Comparison of ENCODE assay signal across 29 cellular contexts in the genomic region with DNA sequence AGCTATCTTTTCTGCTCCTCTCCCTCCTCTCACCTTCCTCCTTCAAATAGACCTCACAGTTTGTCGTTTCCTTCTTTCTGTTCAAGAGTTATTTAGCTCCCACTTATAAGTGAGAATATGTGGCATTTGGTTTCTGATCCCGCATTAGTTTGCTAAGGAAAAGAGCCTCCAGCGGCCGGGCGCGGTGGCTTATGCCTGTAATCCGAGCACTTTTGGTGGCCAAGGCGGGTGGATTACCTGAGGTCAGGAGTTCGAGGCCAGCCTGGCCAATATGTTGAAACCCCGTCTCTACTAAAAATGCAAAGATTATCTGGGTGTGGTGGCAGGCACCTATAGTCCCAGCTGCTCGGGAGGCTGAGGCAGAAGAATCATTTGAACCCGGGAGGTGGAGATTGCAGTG.
DNase-seq lines count a peak whose midpoint lies in the region; ATAC-seq and TF ChIP-seq lines count a peak whose summit lies in the region.
"Had no signal": no experiment of that assay in that cellular context is flagged by ENCODE, and none has a peak within 500 bp of the region (broad histone marks: within the 10 kb centered on the region; RNA-seq: fewer than 3 reads in every experiment).

No MANE protein-coding gene starts in this region.

- no peaks in the 10 kb centered on the region for H3K4me1 Mint-ChIP-seq in immature natural killer cell
- H3K4me1 Mint-ChIP-seq: B cell; CD14-positive monocyte; CD4-positive, alpha-beta memory T cell; CD4-positive, CD25-positive, alpha-beta regulatory T cell; CD8-positive, alpha-beta memory T cell had no signal

- H3K4me3 ChIP-seq in upper lobe of right lung: no peak overlapping the region
- H3K4me3 ChIP-seq: A549; BLaER1; BLaER1 treated with 17β-estradiol and CSF1 and Interleukin-3, amounts not matched to agents 10 nM and 100 nM had no signal

- H3K27ac ChIP-seq in upper lobe of right lung: no peak overlapping the region
- H3K27ac ChIP-seq: 22Rv1; A549; BLaER1; BLaER1 treated with 17β-estradiol and CSF1 and Interleukin-3, amounts not matched to agents 10 nM and 100 nM; C4-2B had no signal

- DNase-seq in upper lobe of right lung: peak; percentile 28
- no peak for DNase-seq in immature natural killer cell
- DNase-seq: 8988T; ACHN; AML-193; BE2C; C1 segment of cervical spinal cord; Caco-2; Calu3; CD4-positive, alpha-beta memory T cell; CD4-positive, alpha-beta T cell; CD4-positive, CD25-positive, alpha-beta regulatory T cell; CD8-positive, alpha-beta memory T cell; CD8-positive, alpha-beta T cell; COR-L47; DMS 273 treated with DMSO at 0.1 percent for 48 hours; DMS153; DMS53; DMS79; DMS79 treated with DMSO at 0.1 percent for 48 hours; DND-41; EL had no signal

- no peaks in the 10 kb centered on the region for H3K27me3 ChIP-seq in upper lobe of right lung
- H3K27me3 ChIP-seq: BE2C; BLaER1; BLaER1 treated with 17β-estradiol and CSF1 and Interleukin-3, amounts not matched to agents 10 nM and 100 nM had no signal

- no peaks in the 10 kb centered on the region for H3K36me3 ChIP-seq in upper lobe of right lung
- H3K36me3 ChIP-seq: BE2C; BLaER1; BLaER1 treated with 17β-estradiol and CSF1 and Interleukin-3, amounts not matched to agents 10 nM and 100 nM had no signal

- no peaks in the 10 kb centered on the region for H3K36me3 Mint-ChIP-seq in immature natural killer cell
- H3K36me3 Mint-ChIP-seq: CD14-positive monocyte; CD4-positive, alpha-beta memory T cell; CD4-positive, CD25-positive, alpha-beta regulatory T cell; CD8-positive, alpha-beta memory T cell; CD8-positive, alpha-beta T cell had no signal

- H3K9me3 Mint-ChIP-seq in immature natural killer cell: peaks cover 9 to 33% (median 16%) of the 10 kb centered on the region in 6 donors

- no peak for ATAC-seq in upper lobe of right lung
- ATAC-seq: A549; CD8-positive, alpha-beta T cell had no signal

- no peak overlapping the region for H3K4me3 Mint-ChIP-seq in immature natural killer cell
- H3K4me3 Mint-ChIP-seq: B cell; CD14-positive monocyte; CD4-positive, alpha-beta memory T cell; CD4-positive, alpha-beta T cell; CD4-positive, CD25-positive, alpha-beta regulatory T cell; CD8-positive, alpha-beta memory T cell; CD8-positive, alpha-beta T cell had no signal

- H3K27me3 Mint-ChIP-seq in immature natural killer cell (ENCODE audit: low read depth in 3 of 3): peaks cover 0 to 2% (median 0%) of the 10 kb centered on the region in 3 donors
- H3K27me3 Mint-ChIP-seq: B cell; CD4-positive, alpha-beta memory T cell; CD4-positive, alpha-beta T cell; CD4-positive, CD25-positive, alpha-beta regulatory T cell; CD8-positive, alpha-beta memory T cell had no signal

- H3K9me3 ChIP-seq in upper lobe of right lung: no peaks in the 10 kb centered on the region
- H3K9me3 ChIP-seq: A549; BE2C; BLaER1; BLaER1 treated with 17β-estradiol and CSF1 and Interleukin-3, amounts not matched to agents 10 nM and 100 nM; Caco-2 had no signal

- intact Hi-C loops in upper lobe of right lung (cut with DNase I): no loop called here

- H3K4me1 ChIP-seq in upper lobe of right lung: no peaks in the 10 kb centered on the region
- H3K4me1 ChIP-seq: A549; BE2C; BLaER1; BLaER1 treated with 17β-estradiol and CSF1 and Interleukin-3, amounts not matched to agents 10 nM and 100 nM; Caco-2 had no signal

- no peak overlapping the region for H3K27ac Mint-ChIP-seq in immature natural killer cell
- H3K27ac Mint-ChIP-seq: B cell; CD4-positive, alpha-beta memory T cell; CD4-positive, alpha-beta T cell; CD4-positive, CD25-positive, alpha-beta regulatory T cell; CD8-positive, alpha-beta memory T cell; CD8-positive, alpha-beta T cell had no signal

- no peak for TF ChIP-seq CTCF in upper lobe of right lung (IDR thresholded peaks at IDR 0.05)
